In the genomic region with DNA sequence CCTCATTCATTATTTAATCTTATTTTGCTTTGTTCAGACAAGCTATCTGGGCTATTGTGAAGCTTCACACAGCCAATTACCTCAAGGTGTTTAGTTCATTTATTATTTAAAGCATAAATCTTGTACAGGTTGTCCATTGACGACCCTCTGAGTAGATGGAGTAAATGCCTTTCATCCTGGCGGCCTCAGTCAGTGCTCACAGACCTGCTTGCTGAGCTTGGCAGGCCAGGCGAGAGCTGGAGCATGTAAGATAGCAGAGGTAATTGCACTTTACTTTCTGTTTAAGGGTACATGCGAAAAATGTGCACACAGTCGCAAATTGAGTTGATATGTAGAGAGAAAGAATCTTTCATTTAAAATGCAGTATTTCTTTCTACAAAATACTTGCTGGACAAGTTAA, we compare ENCODE assay signal across 13 cellular contexts.
"Had no signal": no experiment of that assay in that cellular context is flagged by ENCODE, and none has a peak within 500 bp of the region (broad histone marks: within the 10 kb centered on the region; RNA-seq: fewer than 3 reads in every experiment).

No MANE protein-coding gene starts in this region.

- H3K4me3 Mint-ChIP-seq: activated CD4-positive, alpha-beta memory T cell treated with anti-CD3 and anti-CD28 coated beads for 36 hours; naive thymus-derived CD4-positive, alpha-beta T cell had no signal

- H3K27ac ChIP-seq: foreskin keratinocyte, thyroid gland, vagina, VCaP had no signal

- ATAC-seq: foreskin keratinocyte; left colon; naive thymus-derived CD4-positive, alpha-beta T cell; right cardiac atrium had no signal

- H3K4me3 ChIP-seq: smooth muscle cell, thyroid gland, vagina had no signal

- H3K36me3 ChIP-seq: thyroid gland, vagina had no signal

- DNase-seq: activated CD4-positive, alpha-beta memory T cell treated with anti-CD3 and anti-CD28 coated beads for 36 hours; activated naive CD4-positive, alpha-beta T cell; activated T-cell treated with anti-CD3 and anti-CD28 coated beads, Interleukin-2, amount 50 U/mL, for 48 hours; aorta; foreskin keratinocyte; left colon; naive thymus-derived CD4-positive, alpha-beta T cell; nucleus accumbens; right cardiac atrium; thyroid gland had no signal

- H3K9me3 Mint-ChIP-seq: activated CD4-positive, alpha-beta memory T cell treated with anti-CD3 and anti-CD28 coated beads for 36 hours had no signal

- H3K4me2 ChIP-seq: smooth muscle cell had no signal

- H3K27me3 Mint-ChIP-seq: activated CD4-positive, alpha-beta memory T cell treated with anti-CD3 and anti-CD28 coated beads for 36 hours; naive thymus-derived CD4-positive, alpha-beta T cell had no signal

- H3K4me1 Mint-ChIP-seq: naive thymus-derived CD4-positive, alpha-beta T cell had no signal

- H3K4me1 ChIP-seq: foreskin keratinocyte, thyroid gland, vagina had no signal

- H3K9me3 ChIP-seq: thyroid gland, vagina had no signal

- H3K27me3 ChIP-seq: foreskin keratinocyte, thyroid gland, vagina had no signal

- H3K27ac Mint-ChIP-seq: activated CD4-positive, alpha-beta memory T cell treated with anti-CD3 and anti-CD28 coated beads for 36 hours; naive thymus-derived CD4-positive, alpha-beta T cell had no signal
